Comparison of ENCODE assay signal across 1 cellular context in genomic region chr2:122643725-122644329, GRCh38.
A peak's percentile ranks its signal among the peaks of the same experiment; 100 is the strongest.
TF ChIP-seq lines count a peak whose summit lies in the region.

No MANE protein-coding gene starts in this region.

TF ChIP-seq in SK-N-SH, 30 proteins besides CTCF, POLR2A, EP300 and RAD21 (continued from another document):
- no peak for TF ChIP-seq ZBTB33 (IDR thresholded peaks at IDR 0.05; ENCODE audit: borderline replicate concordance, low read depth)
- TF ChIP-seq NFIC (IDR thresholded peaks at IDR 0.05; ENCODE audit: borderline replicate concordance) = peak; percentile 58; the same call in 1 of the 2 replicates
- TF ChIP-seq SIN3A (IDR thresholded peaks at IDR 0.05; ENCODE audit: borderline replicate concordance, low read depth, low read length) = no peak
- no peak for TF ChIP-seq SMC3 (IDR thresholded peaks at IDR 0.05; ENCODE audit: low read depth, low read length)
- no peak for TF ChIP-seq JUND (IDR thresholded peaks at IDR 0.05)
